In genomic region chr11:130208241-130209127, GRCh38 we compare ENCODE assay signal across 26 cellular contexts. TPM values are rescaled to one million over a fixed set of nuclear protein-coding genes. Genes with fewer than 3 reads are reported as not detected.
DNase-seq lines count a peak whose midpoint lies in the region; ATAC-seq and TF ChIP-seq lines count a peak whose summit lies in the region.
"Had no signal": no experiment of that assay in that cellular context is flagged by ENCODE, and none has a peak within 500 bp of the region (broad histone marks: within the 10 kb centered on the region; RNA-seq: fewer than 3 reads in every experiment).

No MANE protein-coding gene starts in this region.

- DNase-seq in activated CD4-positive, alpha-beta memory T cell treated with anti-CD3 and anti-CD28 coated beads for 36 hours = peak; percentile 4
- DNase-seq in activated CD4-positive, alpha-beta memory T cell treated with anti-CD3 and anti-CD28 coated beads, Interleukin-2, amount 10 ng/mL, durations not matched to agents 7 days and 5 days = no peak
- peak; percentile 33 for DNase-seq in cerebellum (ENCODE audit: low spot score)
- DNase-seq in mucosa of descending colon = peak in 2 of 3 donors; percentile 2 to 23
- peak; percentile 63 for DNase-seq in type B pancreatic cell (ENCODE audit: extremely low spot score, unreplicated experiment)
- no peak for DNase-seq in HAP-1 (ENCODE audit: low spot score in 2 of 2)
- no peak for DNase-seq in NCI-H2171 (lab: John Stamatoyannopoulos, UW)
- DNase-seq in NCI-H187 treated with DMSO at 0.1 percent for 48 hours (lab: John Stamatoyannopoulos, UW) = no peak
- DNase-seq: activated CD4-positive, alpha-beta T cell treated with anti-CD3 and anti-CD28 coated beads, Interleukin-2, amount 10 ng/mL, durations not matched to agents 24 days and 14 days; activated naive CD8-positive, alpha-beta T cell treated with anti-CD3 and anti-CD28 coated beads, Interleukin-2, amount 10 ng/mL, durations not matched to agents 7 days and 5 days; GDM1; GOT3; NCI-H1436 treated with DMSO at 0.1 percent for 48 hours; NCI-H510A treated with DMSO at 0.1 percent for 48 hours; SJCRH30; trophoblast cell had no signal

- H3K36me3 ChIP-seq in mucosa of descending colon (ENCODE audit: low read depth) = peaks cover 6% of the 10 kb centered on the region
- H3K36me3 ChIP-seq in HAP-1 (replicated peaks) = no peaks in the 10 kb centered on the region
- H3K36me3 ChIP-seq: BE2C, ovary, right atrium auricular region, SJCRH30 had no signal

- no peaks in the 10 kb centered on the region for H3K9me3 ChIP-seq in mucosa of descending colon
- no peaks in the 10 kb centered on the region for H3K9me3 ChIP-seq in HAP-1
- H3K9me3 ChIP-seq: BE2C, ovary, right atrium auricular region, SJCRH30 had no signal

- H3K4me1 ChIP-seq in mucosa of descending colon (ENCODE audit: low read depth) (no peaks in the 10 kb centered on the region), HAP-1 (no peaks in the 10 kb centered on the region)
- H3K4me1 ChIP-seq: BE2C, SJCRH30 had no signal

- no peak for ATAC-seq in mucosa of descending colon
- ATAC-seq: left colon; naive thymus-derived CD8-positive, alpha-beta T cell; Panc1 had no signal

- no peak overlapping the region for H3K4me3 Mint-ChIP-seq in activated CD4-positive, alpha-beta memory T cell treated with anti-CD3 and anti-CD28 coated beads for 36 hours
- no peak overlapping the region for H3K4me3 Mint-ChIP-seq in activated CD4-positive, alpha-beta memory T cell treated with anti-CD3 and anti-CD28 coated beads, Interleukin-2, amount 10 ng/mL, durations not matched to agents 7 days and 5 days
- no peak overlapping the region for H3K4me3 Mint-ChIP-seq in type B pancreatic cell
- H3K4me3 Mint-ChIP-seq: activated CD4-positive, alpha-beta T cell treated with anti-CD3 and anti-CD28 coated beads, Interleukin-2, amount 10 ng/mL, durations not matched to agents 24 days and 14 days; activated naive CD8-positive, alpha-beta T cell treated with anti-CD3 and anti-CD28 coated beads, Interleukin-2, amount 10 ng/mL, durations not matched to agents 7 days and 5 days; central memory CD8-positive, alpha-beta T cell; naive thymus-derived CD8-positive, alpha-beta T cell; stimulated activated naive CD8-positive, alpha-beta T cell treated with anti-CD3 and anti-CD28 coated beads, Interleukin-15, Interleukin-2, amounts not matched to agents 100 ng/mL and 50 ng/mL, for 24 hours; T-helper 1 cell treated with Interleukin-12 subunit alpha and Interleukin-12 subunit beta and Interleukin-4 antibody, amounts not matched to agents 30 μg/mL and 1 μg/mL, for 36 hours had no signal

- H3K4me3 ChIP-seq in mucosa of descending colon (no peak overlapping the region), HAP-1 (no peak overlapping the region)
- H3K4me3 ChIP-seq: ovary, right atrium auricular region, SJCRH30 had no signal

- intact Hi-C loops in activated CD4-positive, alpha-beta memory T cell treated with anti-CD3 and anti-CD28 coated beads for 36 hours (cut with micrococcal nuclease) = no loop called here
- intact Hi-C loops in mucosa of descending colon (cut with DNase I, micrococcal nuclease) = no loop called here

- H3K9me3 Mint-ChIP-seq in activated CD4-positive, alpha-beta memory T cell treated with anti-CD3 and anti-CD28 coated beads for 36 hours = no peaks in the 10 kb centered on the region
- no peaks in the 10 kb centered on the region for H3K9me3 Mint-ChIP-seq in activated CD4-positive, alpha-beta memory T cell treated with anti-CD3 and anti-CD28 coated beads, Interleukin-2, amount 10 ng/mL, durations not matched to agents 7 days and 5 days
- no peaks in the 10 kb centered on the region for H3K9me3 Mint-ChIP-seq in type B pancreatic cell
- H3K9me3 Mint-ChIP-seq: activated CD4-positive, alpha-beta T cell treated with anti-CD3 and anti-CD28 coated beads, Interleukin-2, amount 10 ng/mL, durations not matched to agents 24 days and 14 days; activated naive CD8-positive, alpha-beta T cell treated with anti-CD3 and anti-CD28 coated beads, Interleukin-2, amount 10 ng/mL, durations not matched to agents 7 days and 5 days; central memory CD8-positive, alpha-beta T cell; naive thymus-derived CD8-positive, alpha-beta T cell; stimulated activated naive CD8-positive, alpha-beta T cell treated with anti-CD3 and anti-CD28 coated beads, Interleukin-15, Interleukin-2, amounts not matched to agents 100 ng/mL and 50 ng/mL, for 24 hours; T-helper 1 cell treated with Interleukin-12 subunit alpha and Interleukin-12 subunit beta and Interleukin-4 antibody, amounts not matched to agents 30 μg/mL and 1 μg/mL, for 36 hours had no signal

- no peak for TF ChIP-seq CTCF in mucosa of descending colon (IDR thresholded peaks at IDR 0.05)
- no peak for TF ChIP-seq CTCF in type B pancreatic cell (conservative IDR thresholded peaks at IDR 0.05)

- no peaks in the 10 kb centered on the region for H3K27me3 Mint-ChIP-seq in activated CD4-positive, alpha-beta memory T cell treated with anti-CD3 and anti-CD28 coated beads for 36 hours
- H3K27me3 Mint-ChIP-seq in activated CD4-positive, alpha-beta memory T cell treated with anti-CD3 and anti-CD28 coated beads, Interleukin-2, amount 10 ng/mL, durations not matched to agents 7 days and 5 days = no peaks in the 10 kb centered on the region
- no peaks in the 10 kb centered on the region for H3K27me3 Mint-ChIP-seq in type B pancreatic cell
- H3K27me3 Mint-ChIP-seq: activated CD4-positive, alpha-beta T cell treated with anti-CD3 and anti-CD28 coated beads, Interleukin-2, amount 10 ng/mL, durations not matched to agents 24 days and 14 days; stimulated activated naive CD8-positive, alpha-beta T cell treated with anti-CD3 and anti-CD28 coated beads, Interleukin-15, Interleukin-2, amounts not matched to agents 100 ng/mL and 50 ng/mL, for 24 hours had no signal

- no peak overlapping the region for H3K27ac Mint-ChIP-seq in activated CD4-positive, alpha-beta memory T cell treated with anti-CD3 and anti-CD28 coated beads for 36 hours
- no peak overlapping the region for H3K27ac Mint-ChIP-seq in activated CD4-positive, alpha-beta memory T cell treated with anti-CD3 and anti-CD28 coated beads, Interleukin-2, amount 10 ng/mL, durations not matched to agents 7 days and 5 days
- H3K27ac Mint-ChIP-seq in type B pancreatic cell = no peak overlapping the region
- H3K27ac Mint-ChIP-seq: activated CD4-positive, alpha-beta T cell treated with anti-CD3 and anti-CD28 coated beads, Interleukin-2, amount 10 ng/mL, durations not matched to agents 24 days and 14 days; activated naive CD8-positive, alpha-beta T cell treated with anti-CD3 and anti-CD28 coated beads, Interleukin-2, amount 10 ng/mL, durations not matched to agents 7 days and 5 days; naive thymus-derived CD8-positive, alpha-beta T cell; stimulated activated naive CD8-positive, alpha-beta T cell treated with anti-CD3 and anti-CD28 coated beads, Interleukin-15, Interleukin-2, amounts not matched to agents 100 ng/mL and 50 ng/mL, for 24 hours; T-helper 1 cell treated with Interleukin-12 subunit alpha and Interleukin-12 subunit beta and Interleukin-4 antibody, amounts not matched to agents 30 μg/mL and 1 μg/mL, for 36 hours had no signal

- in situ Hi-C loops in HAP-1 (cut with MboI; ENCODE audit: low sequenced_read_pairs) = no loop called here

- H3K36me3 Mint-ChIP-seq in activated CD4-positive, alpha-beta memory T cell treated with anti-CD3 and anti-CD28 coated beads for 36 hours = no peaks in the 10 kb centered on the region
- no peaks in the 10 kb centered on the region for H3K36me3 Mint-ChIP-seq in activated CD4-positive, alpha-beta memory T cell treated with anti-CD3 and anti-CD28 coated beads, Interleukin-2, amount 10 ng/mL, durations not matched to agents 7 days and 5 days (ENCODE audit: low read depth)
- peaks cover 5% of the 10 kb centered on the region for H3K36me3 Mint-ChIP-seq in type B pancreatic cell
- H3K36me3 Mint-ChIP-seq: activated naive CD8-positive, alpha-beta T cell treated with anti-CD3 and anti-CD28 coated beads, Interleukin-2, amount 10 ng/mL, durations not matched to agents 7 days and 5 days; naive thymus-derived CD8-positive, alpha-beta T cell had no signal

- CTCF ChIA-PET in activated CD4-positive, alpha-beta memory T cell treated with anti-CD3 and anti-CD28 coated beads for 36 hours (lab: Charles Lee) = interaction anchor here (0.6 to 1.6 kb wide), 3 partner anchors 13 to 654 kb away, joined by 3 to 5 read pairs (median 3); no protein-coding TSS in a partner anchor
- CTCF ChIA-PET in activated CD4-positive, alpha-beta memory T cell treated with anti-CD3 and anti-CD28 coated beads, Interleukin-2, amount 10 ng/mL, durations not matched to agents 7 days and 5 days (lab: Charles Lee) = interaction anchor here (0.6 to 1.1 kb wide), 2 partner anchors 12 to 1282 kb away, joined by 3 to 5 read pairs; no protein-coding TSS in a partner anchor

- H3K4me1 Mint-ChIP-seq in activated CD4-positive, alpha-beta memory T cell treated with anti-CD3 and anti-CD28 coated beads for 36 hours (ENCODE audit: low read depth) = no peaks in the 10 kb centered on the region
- no peaks in the 10 kb centered on the region for H3K4me1 Mint-ChIP-seq in activated CD4-positive, alpha-beta memory T cell treated with anti-CD3 and anti-CD28 coated beads, Interleukin-2, amount 10 ng/mL, durations not matched to agents 7 days and 5 days
- no peaks in the 10 kb centered on the region for H3K4me1 Mint-ChIP-seq in type B pancreatic cell (ENCODE audit: unreplicated experiment)
- H3K4me1 Mint-ChIP-seq: activated CD4-positive, alpha-beta T cell treated with anti-CD3 and anti-CD28 coated beads, Interleukin-2, amount 10 ng/mL, durations not matched to agents 24 days and 14 days; activated naive CD8-positive, alpha-beta T cell treated with anti-CD3 and anti-CD28 coated beads, Interleukin-2, amount 10 ng/mL, durations not matched to agents 7 days and 5 days; central memory CD8-positive, alpha-beta T cell; naive thymus-derived CD8-positive, alpha-beta T cell had no signal

- H3K27me3 ChIP-seq in HAP-1 (ENCODE audit: low read depth) = no peaks in the 10 kb centered on the region
- H3K27me3 ChIP-seq: dorsolateral prefrontal cortex, ovary, right atrium auricular region had no signal

- POLR2A ChIA-PET in activated CD4-positive, alpha-beta memory T cell treated with anti-CD3 and anti-CD28 coated beads for 36 hours (lab: Charles Lee) = no interaction called here
- POLR2A ChIA-PET in activated CD4-positive, alpha-beta memory T cell treated with anti-CD3 and anti-CD28 coated beads, Interleukin-2, amount 10 ng/mL, durations not matched to agents 7 days and 5 days (lab: Charles Lee) = no interaction called here

RNA-seq across cellular contexts. Expression of gene ST14, which starts 48.9 kb away (rescaled TPM):
- total RNA-seq in activated CD4-positive, alpha-beta memory T cell treated with anti-CD3 and anti-CD28 coated beads for 36 hours = not detected
- not detected for total RNA-seq in activated CD4-positive, alpha-beta memory T cell treated with anti-CD3 and anti-CD28 coated beads, Interleukin-2, amount 10 ng/mL, durations not matched to agents 7 days and 5 days
- total RNA-seq in cerebellum = 0.54 TPM
- 100 to 1,000 TPM; 260 to 622 (median 508) TPM for total RNA-seq in mucosa of descending colon
- total RNA-seq in type B pancreatic cell (ENCODE audit: low replicate concordance) = 71.7 and 170 TPM in 2 replicates
- total RNA-seq: activated CD4-positive, alpha-beta T cell treated with anti-CD3 and anti-CD28 coated beads, Interleukin-2, amount 10 ng/mL, durations not matched to agents 24 days and 14 days had no signal

Comparison
In these comparisons a context has a peak if more than half of its experiments do, and no peak if none do; other contexts are left out.
1. DNase-seq: peak in activated CD4-positive, alpha-beta memory T cell treated with anti-CD3 and anti-CD28 coated beads for 36 hours (single experiment), cerebellum (single experiment), mucosa of descending colon (2 of 3) and type B pancreatic cell (single experiment); none in activated CD4-positive, alpha-beta memory T cell treated with anti-CD3 and anti-CD28 coated beads, Interleukin-2, amount 10 ng/mL, durations not matched to agents 7 days and 5 days (single experiment), HAP-1 (0 of 2), NCI-H2171 (single experiment) and NCI-H187 treated with DMSO at 0.1 percent for 48 hours (single experiment).
2. RNA of gene ST14, which starts 48.9 kb away (total RNA-seq): 260 to 622 TPM in mucosa of descending colon and 71.7 to 170 TPM in type B pancreatic cell; 0.54 TPM in cerebellum (single experiment), not detected in activated CD4-positive, alpha-beta memory T cell treated with anti-CD3 and anti-CD28 coated beads for 36 hours and not detected in activated CD4-positive, alpha-beta memory T cell treated with anti-CD3 and anti-CD28 coated beads, Interleukin-2, amount 10 ng/mL, durations not matched to agents 7 days and 5 days; every median in the first group is over 10 times any median in the second.